Comparison of ENCODE assay signal across 8 cellular contexts in the genomic region with DNA sequence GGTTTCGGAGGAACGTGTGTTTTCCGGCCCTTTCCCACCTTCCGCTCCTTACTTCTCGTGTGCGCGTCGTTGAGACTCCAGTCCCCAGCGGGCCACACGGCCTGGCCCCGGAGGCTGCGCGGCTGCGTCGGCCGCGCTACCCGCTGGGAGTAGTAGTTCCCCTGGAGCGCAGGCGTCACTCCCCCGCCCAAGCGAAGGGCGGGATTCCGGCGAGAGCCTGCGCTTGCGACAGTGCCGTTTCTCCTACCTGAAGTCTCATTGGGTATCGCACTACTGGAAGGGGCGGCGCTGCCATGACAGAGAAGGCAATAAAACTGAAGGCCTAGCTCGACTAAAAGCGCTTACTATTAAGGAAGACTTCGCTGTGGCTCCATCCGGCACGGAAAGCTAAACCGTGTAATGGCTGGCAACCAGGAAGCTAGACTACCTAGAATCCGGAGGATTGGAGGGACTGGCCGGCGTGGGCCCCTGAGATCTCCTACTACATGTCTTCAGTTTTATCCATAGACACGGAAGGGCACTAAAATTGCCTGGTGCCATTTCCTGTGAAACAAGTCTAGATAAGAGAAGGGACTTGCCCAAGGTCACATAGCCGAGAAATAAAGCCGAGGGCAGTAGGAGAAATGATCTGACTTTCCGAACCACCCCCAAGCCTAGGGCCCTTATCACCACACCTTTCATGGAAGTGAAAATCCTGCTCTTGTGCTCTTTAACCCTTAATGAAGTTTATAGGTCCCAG.
A peak's percentile ranks its signal among the peaks of the same experiment; 100 is the strongest.
DNase-seq lines count a peak whose midpoint lies in the region; ATAC-seq and TF ChIP-seq lines count a peak whose summit lies in the region.

No MANE protein-coding gene starts in this region.

- ATAC-seq in GM21528 (IDR thresholded peaks at IDR 0.05; ENCODE audit: low FRiP score, unreplicated experiment) = peak; percentile 75

- peak overlapping the region; percentile 99 for H3K4me3 ChIP-seq in OCI-LY3 (ENCODE audit: low read length)

- peaks cover 3% of the 10 kb centered on the region for H3K36me3 ChIP-seq in OCI-LY3 (replicated peaks; ENCODE audit: low read depth, low read length)

- H3K4me1 ChIP-seq in OCI-LY3 (ENCODE audit: low read length) = peaks cover 18% of the 10 kb centered on the region

- DNase-seq in DMS 273 treated with DMSO at 0.1 percent for 48 hours (lab: John Stamatoyannopoulos, UW) (peak; percentile 98), HuH-7.5 (ENCODE audit: low spot score) (peak; percentile 82), activated T-cell treated with anti-CD3 and anti-CD28 coated beads for 24 hours (ENCODE audit: low read depth) (peak; percentile 95), epidermal melanocyte (ENCODE audit: insufficient read length, low spot score) (peak; percentile 91), midbrain (lab: John Stamatoyannopoulos, UW) (peak; percentile 98)
- peak; percentile 91 to 92 for DNase-seq in stimulated activated CD8-positive, alpha-beta memory T cell treated with anti-CD3 and anti-CD28 coated beads, Interleukin-2, amount 100 ng/mL, for 1 hour (ENCODE audit: low read depth in 2 of 2)

- no peak for TF ChIP-seq CTCF in OCI-LY3 (IDR thresholded peaks at IDR 0.05; ENCODE audit: low read depth, low read length)

- H3K27ac ChIP-seq in OCI-LY3 (ENCODE audit: low read length) = peak overlapping the region; percentile 94

- H4K20me1 ChIP-seq in OCI-LY3 (ENCODE audit: insufficient read depth, low read length) = peaks cover 7% of the 10 kb centered on the region; the same call in 1 of the 2 replicates

- no peaks in the 10 kb centered on the region for H3K27me3 ChIP-seq in OCI-LY3 (ENCODE audit: low read depth, low read length)

- H2AFZ ChIP-seq in OCI-LY3 (ENCODE audit: low read depth, low read length) = peak overlapping the region; percentile 64

- no peaks in the 10 kb centered on the region for H3K9me3 ChIP-seq in OCI-LY3 (ENCODE audit: insufficient read depth, low read length)

- peaks cover 83% of the 10 kb centered on the region for H3K79me2 ChIP-seq in OCI-LY3 (ENCODE audit: low read length)

- peak overlapping the region; percentile 96 for H3K4me2 ChIP-seq in OCI-LY3 (ENCODE audit: low read length)

- peak overlapping the region; percentile 99 for H3K9ac ChIP-seq in OCI-LY3 (ENCODE audit: low read length)

Comparison
In these comparisons a context has a peak if more than half of its experiments do, and no peak if none do; other contexts are left out.
1. Peak in every context shown above with its lines: DNase-seq, ATAC-seq, H3K4me3 ChIP-seq and H3K27ac ChIP-seq.